18 cellular contexts compared by ENCODE assay signal in the genomic region with DNA sequence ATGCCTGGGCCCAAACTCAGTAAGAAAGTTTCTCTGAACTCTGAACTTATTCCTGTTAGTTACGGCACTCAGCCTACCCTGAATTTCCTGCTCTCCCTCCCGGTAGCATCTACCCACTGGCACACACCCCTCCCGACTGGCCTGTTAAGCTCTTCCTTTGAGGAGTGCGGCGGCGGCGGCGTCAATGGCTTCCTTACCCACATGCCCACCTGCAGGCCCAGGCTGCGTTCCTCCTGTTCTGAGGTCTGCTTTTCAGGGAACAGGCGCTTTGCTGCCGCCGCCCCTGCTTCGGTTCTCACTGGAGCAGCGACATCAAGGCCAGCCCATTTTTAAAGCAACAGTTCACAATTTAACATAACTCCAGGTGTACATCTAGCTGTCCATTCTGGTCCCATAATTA.
"Had no signal": no experiment of that assay in that cellular context is flagged by ENCODE, and none has a peak within 500 bp of the region (broad histone marks: within the 10 kb centered on the region; RNA-seq: fewer than 3 reads in every experiment).

No MANE protein-coding gene starts in this region.

- H3K79me2 ChIP-seq: hepatocyte had no signal

- H3K4me1 Mint-ChIP-seq: activated B cell treated with CpG ODN at 0.5 μM for 24 hours; activated CD4-positive, alpha-beta T cell treated with anti-CD3 and anti-CD28 coated beads, Interleukin-2, amount 10 ng/mL, durations not matched to agents 7 days and 5 days; activated naive CD8-positive, alpha-beta T cell treated with anti-CD3 and anti-CD28 coated beads for 36 hours; stimulated activated memory B cell treated with anti-CD40 and anti-IgM and Interleukin-4, amounts not matched to agents 10 μg/mL and 1 μg/mL and 100 μg/mL, for 72 hours; T-helper 17 cell had no signal

- H3K36me3 ChIP-seq: esophagus squamous epithelium, neutrophil, thyroid gland, uterus had no signal

- H3K4me3 ChIP-seq: body of pancreas, esophagus squamous epithelium, hepatocyte, thyroid gland, uterus had no signal

- FAIRE-seq: colon, endometrium, keratinocyte had no signal

- H2AFZ ChIP-seq: hepatocyte had no signal

- H3K4me2 ChIP-seq: hepatocyte had no signal

- ATAC-seq: body of pancreas; stimulated activated memory B cell treated with anti-CD40 and anti-IgM and Interleukin-4, amounts not matched to agents 10 μg/mL and 1 μg/mL and 100 μg/mL, for 72 hours; T-helper 17 cell had no signal

- H3K4me1 ChIP-seq: esophagus squamous epithelium, uterus had no signal

- H3K9me3 ChIP-seq: body of pancreas, neutrophil, thyroid gland, uterus had no signal

- H3K27me3 Mint-ChIP-seq: activated B cell treated with CpG ODN at 0.5 μM for 24 hours; activated CD4-positive, alpha-beta T cell treated with anti-CD3 and anti-CD28 coated beads, Interleukin-2, amount 10 ng/mL, durations not matched to agents 7 days and 5 days; activated naive CD8-positive, alpha-beta T cell treated with anti-CD3 and anti-CD28 coated beads for 36 hours; stimulated activated memory B cell treated with anti-CD40 and anti-IgM and Interleukin-4, amounts not matched to agents 10 μg/mL and 1 μg/mL and 100 μg/mL, for 72 hours; T-helper 17 cell had no signal

- H3K27ac Mint-ChIP-seq: activated B cell treated with CpG ODN at 0.5 μM for 24 hours; activated CD4-positive, alpha-beta T cell treated with anti-CD3 and anti-CD28 coated beads, Interleukin-2, amount 10 ng/mL, durations not matched to agents 7 days and 5 days; activated naive CD8-positive, alpha-beta T cell treated with anti-CD3 and anti-CD28 coated beads for 36 hours; activated T-helper 1 cell treated with anti-CD3 and anti-CD28 coated beads, Interleukin-12 subunit alpha, Interleukin-12 subunit beta, Interleukin-2, Interleukin-4 antibody, amounts not matched to agents 30 ng/mL and 10 ng/mL and 1 ng/mL, durations not matched to agents 14 hours and 24 hours and 36 hours; stimulated activated memory B cell treated with anti-CD40 and anti-IgM and Interleukin-4, amounts not matched to agents 10 μg/mL and 1 μg/mL and 100 μg/mL, for 72 hours; T-helper 17 cell had no signal

- H3K4me3 Mint-ChIP-seq: activated B cell treated with CpG ODN at 0.5 μM for 24 hours; activated CD4-positive, alpha-beta T cell treated with anti-CD3 and anti-CD28 coated beads, Interleukin-2, amount 10 ng/mL, durations not matched to agents 7 days and 5 days; activated naive CD8-positive, alpha-beta T cell treated with anti-CD3 and anti-CD28 coated beads for 36 hours; activated T-helper 1 cell treated with anti-CD3 and anti-CD28 coated beads, Interleukin-12 subunit alpha, Interleukin-12 subunit beta, Interleukin-2, Interleukin-4 antibody, amounts not matched to agents 30 ng/mL and 10 ng/mL and 1 ng/mL, durations not matched to agents 14 hours and 24 hours and 36 hours; stimulated activated memory B cell treated with anti-CD40 and anti-IgM and Interleukin-4, amounts not matched to agents 10 μg/mL and 1 μg/mL and 100 μg/mL, for 72 hours; T-helper 17 cell had no signal

- H3K27ac ChIP-seq: body of pancreas, esophagus squamous epithelium, hepatocyte, neutrophil, thyroid gland, uterus had no signal

- H3K36me3 Mint-ChIP-seq: activated naive CD8-positive, alpha-beta T cell treated with anti-CD3 and anti-CD28 coated beads for 36 hours; stimulated activated memory B cell treated with anti-CD40 and anti-IgM and Interleukin-4, amounts not matched to agents 10 μg/mL and 1 μg/mL and 100 μg/mL, for 72 hours had no signal

- H3K27me3 ChIP-seq: body of pancreas, esophagus squamous epithelium, hepatocyte, neutrophil, thyroid gland, uterus had no signal

- DNase-seq: activated B cell treated with CpG ODN at 0.5 μM for 24 hours; activated CD4-positive, alpha-beta T cell treated with anti-CD3 and anti-CD28 coated beads, Interleukin-2, amount 10 ng/mL, durations not matched to agents 7 days and 5 days; activated naive CD8-positive, alpha-beta T cell treated with anti-CD3 and anti-CD28 coated beads for 36 hours; amygdala; esophagus squamous epithelium; retina; stimulated activated CD4-positive, alpha-beta T cell treated with anti-CD3 and anti-CD28 coated beads, Interleukin-2, amount 100 ng/mL, for 48 hours; T-helper 17 cell; uterus had no signal
